Comparison of ENCODE assay signal across 1 cellular context in genomic region chr21:37073417-37074194, GRCh38.
TF ChIP-seq lines count a peak whose summit lies in the region.

No MANE protein-coding gene starts in this region.

TF ChIP-seq in GM12878, 131 proteins besides CTCF, POLR2A, EP300 and RAD21 (continued from another document and continues in another):
- TF ChIP-seq PKNOX1 (IDR thresholded peaks at IDR 0.05) (peak; percentile 26; the same call in 1 of the 2 replicates), SREBF1 (IDR thresholded peaks at IDR 0.05; ENCODE audit: low read length) (no peak), HDAC6 (IDR thresholded peaks at IDR 0.05; ENCODE audit: unreplicated experiment) (peak; percentile 43), POLR2AphosphoS5 (IDR thresholded peaks at IDR 0.05; ENCODE audit: low read length) (peak; percentile 56), ZNF384 (IDR thresholded peaks at IDR 0.05; ENCODE audit: borderline replicate concordance, low read depth, low read length) (no peak), SIN3A (IDR thresholded peaks at IDR 0.05; ENCODE audit: low read depth, low read length) (no peak), ELK1 (IDR thresholded peaks at IDR 0.05; ENCODE audit: low read depth, low read length) (no peak), MTA2 (IDR thresholded peaks at IDR 0.05; ENCODE audit: low read depth) (peak; percentile 52; the same call in 1 of the 2 replicates), SRF (IDR thresholded peaks at IDR 0.05; ENCODE audit: low read depth in 2 of 2, low read length in 2 of 2) (no peak), NR2C1 (IDR thresholded peaks at IDR 0.05) (no peak), CEBPZ (IDR thresholded peaks at IDR 0.05; ENCODE audit: low read depth, low read length) (no peak), HDAC2 (IDR thresholded peaks at IDR 0.05) (no peak), IRF4 (IDR thresholded peaks at IDR 0.05; ENCODE audit: low read depth, low read length) (no peak), ZNF207 (IDR thresholded peaks at IDR 0.05; ENCODE audit: borderline replicate concordance) (peak; percentile 19; the same call in 1 of the 2 replicates), USF1 (IDR thresholded peaks at IDR 0.05; ENCODE audit: borderline replicate concordance, extremely low read length, insufficient read depth, low read depth, low read length) (no peak), YY1 (IDR thresholded peaks at IDR 0.05; ENCODE audit: low read depth, low read length) (0 out of 2 replicates have a peak, but pooled peaks have one; percentile 15), SMARCA5 (IDR thresholded peaks at IDR 0.05) (0 out of 2 replicates have a peak, but pooled peaks have one; percentile 61), GATAD2B (conservative IDR thresholded peaks at IDR 0.05; ENCODE audit: low read depth) (peak; percentile 93), ZNF687 (IDR thresholded peaks at IDR 0.05) (peak; percentile 48; the same call in 1 of the 2 replicates), MEF2A (IDR thresholded peaks at IDR 0.05; ENCODE audit: insufficient read depth, low read depth, low read length) (no peak), ZBTB33 (IDR thresholded peaks at IDR 0.05) (no peak), SIX5 (IDR thresholded peaks at IDR 0.05; ENCODE audit: low read depth, low read length, severe bottlenecking) (no peak), BRCA1 (IDR thresholded peaks at IDR 0.05; ENCODE audit: low read depth, low read length) (no peak), PAX5 (IDR thresholded peaks at IDR 0.05; ENCODE audit: borderline replicate concordance, low read depth, low read length) (peak; percentile 71; the same call in 1 of the 2 replicates), FOXM1 (IDR thresholded peaks at IDR 0.05; ENCODE audit: low read depth, low read length) (no peak), ASH2L (IDR thresholded peaks at IDR 0.05; ENCODE audit: borderline replicate concordance, low read depth) (no peak), YBX1 (IDR thresholded peaks at IDR 0.05) (no peak), TCF12 (IDR thresholded peaks at IDR 0.05; ENCODE audit: low read depth, low read length) (0 out of 2 replicates have a peak, but pooled peaks have one; percentile 4), SMAD1 (IDR thresholded peaks at IDR 0.05; ENCODE audit: low read depth, partially characterized antibody) (no peak), ZNF274 (IDR thresholded peaks at IDR 0.05; ENCODE audit: insufficient read depth, insufficient read length) (no peak), TAF1 (IDR thresholded peaks at IDR 0.05; ENCODE audit: borderline replicate concordance, low read depth, low read length) (peak; percentile 28; the same call in 1 of the 2 replicates), CREM (IDR thresholded peaks at IDR 0.05; ENCODE audit: low read depth) (peak; percentile 39; the same call in 1 of the 2 replicates), GABPA (IDR thresholded peaks at IDR 0.05; ENCODE audit: low read depth) (no peak), ETV6 (conservative IDR thresholded peaks at IDR 0.05 in 1 of 2, IDR thresholded peaks at IDR 0.05 in 1 of 2; ENCODE audit: borderline replicate concordance in 1 of 2, low read depth in 1 of 2) (no peak), ZNF217 (IDR thresholded peaks at IDR 0.05) (no peak), TCF3 (IDR thresholded peaks at IDR 0.05; ENCODE audit: borderline replicate concordance, insufficient read depth, low read depth, low read length) (peak; percentile 57; the same call in 1 of the 2 replicates), STAT1 (conservative IDR thresholded peaks at IDR 0.05) (peak; percentile 17; the same call in 1 of the 2 replicates), USF2 (IDR thresholded peaks at IDR 0.05; ENCODE audit: borderline replicate concordance, low read depth, low read length) (no peak), ESRRA (IDR thresholded peaks at IDR 0.05; ENCODE audit: low read length) (no peak), ZBTB4 (CRISPR knock-in tag; IDR thresholded peaks at IDR 0.05) (no peak), BHLHE40 (IDR thresholded peaks at IDR 0.05; ENCODE audit: borderline replicate concordance in 1 of 2, low read depth in 2 of 2, low read length in 1 of 2) (peak; percentile 14 to 81; a peak in 2 of 4 replicates), PML (IDR thresholded peaks at IDR 0.05; ENCODE audit: low read length) (no peak)
